ENCODE assay signal across 8 cellular contexts in genomic region chr4:40149960-40150385, GRCh38. TPM values are rescaled to one million over a fixed set of nuclear protein-coding genes. Genes with fewer than 3 reads are reported as not detected.
DNase-seq lines count a peak whose midpoint lies in the region; ATAC-seq and TF ChIP-seq lines count a peak whose summit lies in the region.

No MANE protein-coding gene starts in this region.

- peaks cover 0 to 7% (median 0%) of the 10 kb centered on the region in 11 donors for H3K9me3 ChIP-seq in heart right ventricle

- peak; percentile 64 for ATAC-seq in GM21423 (IDR thresholded peaks at IDR 0.05; ENCODE audit: unreplicated experiment)
- peak in 7 of 8 donors; percentile 57 to 77 (median 67) for ATAC-seq in heart right ventricle
- no peak for ATAC-seq in HG02678 (IDR thresholded peaks at IDR 0.05; ENCODE audit: unreplicated experiment)

- H3K27me3 Mint-ChIP-seq in activated naive CD8-positive, alpha-beta T cell, result no peaks in the 10 kb centered on the region

- 88 to 89% methylated on average over 3 of the region's 3 CpGs for WGBS in heart right ventricle, 2 donors

- DNase-seq in CMK (ENCODE audit: low read depth) (peak; percentile 49), NCI-H1105 (lab: John Stamatoyannopoulos, UW) (peak; percentile 16), SW480 (ENCODE audit: low spot score) (peak; percentile 60), heart right ventricle (peak in 1 of 2 donors; percentile 64), skeletal muscle cell (ENCODE audit: low read depth) (peak; percentile 11)

- peak; percentile 77 to 89 (median 84) for TF ChIP-seq CTCF in heart right ventricle (IDR thresholded peaks at IDR 0.05)

- H3K27ac Mint-ChIP-seq in activated naive CD8-positive, alpha-beta T cell, result peak overlapping the region; percentile 92

- peaks cover 8% of the 10 kb centered on the region for H3K36me3 Mint-ChIP-seq in activated naive CD8-positive, alpha-beta T cell

- peaks cover 46% of the 10 kb centered on the region for H3K4me1 Mint-ChIP-seq in activated naive CD8-positive, alpha-beta T cell (ENCODE audit: low read depth)

- peaks cover 0 to 11% (median 2%) of the 10 kb centered on the region in 9 donors for H3K36me3 ChIP-seq in heart right ventricle

- no peak overlapping the region for H3K4me3 ChIP-seq in heart right ventricle
- no peak overlapping the region for H3K4me3 ChIP-seq in skeletal muscle cell (ENCODE audit: low read depth, low read length)

- H3K9me3 Mint-ChIP-seq in activated naive CD8-positive, alpha-beta T cell (ENCODE audit: low read depth), result peaks cover 4% of the 10 kb centered on the region

- no peak overlapping the region for H3K27ac ChIP-seq in heart right ventricle

- peak overlapping the region; percentile 57 for H3K4me3 Mint-ChIP-seq in activated naive CD8-positive, alpha-beta T cell

- intact Hi-C loops in heart right ventricle (cut with DNase I), result loop anchor here in 9 of 10 donors (1.0 to 5.0 kb wide), 3 partner anchors 157 to 159 kb away; no protein-coding TSS in a partner anchor

- no peaks in the 10 kb centered on the region for H3K27me3 ChIP-seq in heart right ventricle

- H3K4me1 ChIP-seq in heart right ventricle, result no peaks in the 10 kb centered on the region

RNA-seq across cellular contexts. Expression of gene RHOH, which starts 46.9 kb away (rescaled TPM):
- 1 to 10 TPM in 1 of 10 donors, under 1 TPM in 7, not detected in 2; 0.11 to 7.2 (median 0.44) TPM for total RNA-seq in heart right ventricle
- under 1 TPM; 0.15 to 0.20 TPM for polyA plus RNA-seq in heart right ventricle
